2 cellular contexts compared by ENCODE assay signal in genomic region chr19:20614971-20615370, GRCh38. TPM values are rescaled to one million over a fixed set of nuclear protein-coding genes. Genes with fewer than 3 reads are reported as not detected.
"Had no signal": no experiment of that assay in that cellular context is flagged by ENCODE, and none has a peak within 500 bp of the region (broad histone marks: within the 10 kb centered on the region; RNA-seq: fewer than 3 reads in every experiment).

No MANE protein-coding gene starts in this region.

RNA-seq across cellular contexts. Expression of gene ZNF626, which starts 46.4 kb away (rescaled TPM):
- total RNA-seq: MCF 10A, NCI-H460 had no signal

RNA-seq across cellular contexts. Expression of gene ZNF737, which starts 49.4 kb away (rescaled TPM):
- total RNA-seq: NCI-H460 had no signal
